15 cellular contexts compared by ENCODE assay signal in the genomic region with DNA sequence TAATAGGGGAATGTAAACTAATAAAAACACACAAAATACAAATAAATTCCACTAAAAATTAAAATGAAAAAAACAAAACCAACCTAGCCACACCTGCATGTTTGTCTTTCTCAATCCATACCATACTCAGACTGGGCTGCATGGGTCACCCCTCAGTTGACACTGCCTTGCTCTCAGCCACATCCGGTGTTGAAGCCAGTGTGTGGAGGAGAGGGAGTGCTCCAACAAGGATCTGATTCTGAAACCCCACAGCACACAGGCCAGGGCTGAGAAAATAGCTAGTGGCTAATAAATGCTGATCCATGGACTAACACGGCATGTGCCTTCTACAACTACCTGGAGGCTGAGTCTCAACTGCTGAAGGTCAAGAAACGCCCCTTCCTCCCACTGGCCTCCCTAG. TPM values are rescaled to one million over a fixed set of nuclear protein-coding genes. Genes with fewer than 3 reads are reported as not detected.
DNase-seq lines count a peak whose midpoint lies in the region; ATAC-seq and TF ChIP-seq lines count a peak whose summit lies in the region.
"Had no signal": no experiment of that assay in that cellular context is flagged by ENCODE, and none has a peak within 500 bp of the region (broad histone marks: within the 10 kb centered on the region; RNA-seq: fewer than 3 reads in every experiment).

No MANE protein-coding gene starts in this region.

- WGBS in right cardiac atrium, result 85% methylated on average over 3 of the region's 3 CpGs
- WGBS in mesodermal cell (ENCODE audit: insufficient coverage in 2 of 2), 2 experiments, result 71 to 96% methylated on average over 1 to 2 of the region's 3 CpGs

- H3K4me3 ChIP-seq in right cardiac atrium (ENCODE audit: low read length) (no peak overlapping the region), mesodermal cell (ENCODE audit: extremely low read depth, insufficient read depth, low read length, poor library complexity, severe bottlenecking) (no peak overlapping the region), vagina (no peak overlapping the region), uterus (no peak overlapping the region)

- no peak for TF ChIP-seq CTCF in vagina (IDR thresholded peaks at IDR 0.05)
- no peak for TF ChIP-seq CTCF in uterus (IDR thresholded peaks at IDR 0.05)

- H3K27ac ChIP-seq in right cardiac atrium (ENCODE audit: low read length), result peak overlapping the region; percentile 8
- peak overlapping the region; percentile 27 for H3K27ac ChIP-seq in caudate nucleus (ENCODE audit: low read depth, low read length)
- H3K27ac ChIP-seq in mesodermal cell (ENCODE audit: low read depth, low read length, severe bottlenecking), result peak overlapping the region; percentile 42
- H3K27ac ChIP-seq in vagina, result peak overlapping the region; percentile 51
- peak overlapping the region in 1 of 2 donors; percentile 14 for H3K27ac ChIP-seq in uterus

- H3K4me1 ChIP-seq in right cardiac atrium (ENCODE audit: control insufficient read depth, insufficient read depth, low read length) (peaks cover 4% of the 10 kb centered on the region), mesodermal cell (ENCODE audit: control insufficient read depth, insufficient read depth, low read length, poor library complexity, severe bottlenecking) (peaks cover 58% of the 10 kb centered on the region), vagina (peaks cover 71% of the 10 kb centered on the region), uterus (peaks cover 1 to 13% of the 10 kb centered on the region in 2 donors)

- TF ChIP-seq POLR2A in vagina (IDR thresholded peaks at IDR 0.05) (no peak), uterus (IDR thresholded peaks at IDR 0.05) (no peak)

- DNase-seq in right cardiac atrium (no peak), Right ventricle myocardium inferior (ENCODE audit: missing footprints) (no peak), caudate nucleus (lab: John Stamatoyannopoulos, UW) (no peak), vagina (ENCODE audit: extremely low spot score in 2 of 2) (no peak), NCI-H1092 (lab: John Stamatoyannopoulos, UW) (no peak), uterus (no peak)
- no peak for DNase-seq in stimulated activated CD4-positive, alpha-beta T cell treated with anti-CD3 and anti-CD28 coated beads, Interleukin-15, amount 100 ng/mL, for 24 hours
- DNase-seq: activated CD4-positive, alpha-beta T cell treated with anti-CD3 and anti-CD28 coated beads, Interleukin-2, amount 10 ng/mL, durations not matched to agents 24 days and 14 days; aorta; NCI-H1048; NCI-H226; nephron progenitor cell; OCI-M1 had no signal

- H3K27me3 ChIP-seq in right cardiac atrium (ENCODE audit: control insufficient read depth, insufficient read depth) (no peaks in the 10 kb centered on the region), vagina (no peaks in the 10 kb centered on the region), uterus (no peaks in the 10 kb centered on the region)

- no peak for ATAC-seq in right cardiac atrium
- ATAC-seq in Right ventricle myocardium inferior, result no peak

- H3K36me3 ChIP-seq in mesodermal cell (ENCODE audit: control insufficient read depth, insufficient read depth, low read length), result peaks cover 69% of the 10 kb centered on the region
- peaks cover 0 to 28% of the 10 kb centered on the region in 2 donors for H3K36me3 ChIP-seq in vagina
- H3K36me3 ChIP-seq in uterus, result no peaks in the 10 kb centered on the region

- intact Hi-C loops in right cardiac atrium (cut with DNase I), result no loop called here
- intact Hi-C loops in Right ventricle myocardium inferior (cut with DNase I), result no loop called here
- intact Hi-C loops in vagina (cut with DNase I), result no loop called here
- intact Hi-C loops in uterus (cut with DNase I; ENCODE audit: low total_unique reads), result no loop called here

- H3K9me3 ChIP-seq in right cardiac atrium (ENCODE audit: control insufficient read depth, low read length) (no peaks in the 10 kb centered on the region), mesodermal cell (ENCODE audit: control insufficient read depth, low read length) (no peaks in the 10 kb centered on the region), vagina (no peaks in the 10 kb centered on the region), uterus (no peaks in the 10 kb centered on the region)

RNA-seq across cellular contexts. Expression of a gene that starts 13.7 kb away (rescaled TPM):
- total RNA-seq in right cardiac atrium (10 to 100 TPM in 3 of 4 donors, 1 to 10 TPM in 1; 9.1 to 32.7 (median 16.1) TPM), Right ventricle myocardium inferior (22.1 TPM), vagina (62.1 TPM), uterus (10 to 100 TPM; 12.6 to 69.4 (median 41.1) TPM)
- polyA plus RNA-seq in right cardiac atrium, result 16.4 TPM
- polyA plus RNA-seq in mesodermal cell (2013, experiment 1 of 2), result 41.8 TPM
- 44.6 TPM for polyA plus RNA-seq in mesodermal cell (2013, experiment 2 of 2)
- total RNA-seq: activated CD4-positive, alpha-beta T cell treated with anti-CD3 and anti-CD28 coated beads, Interleukin-2, amount 10 ng/mL, durations not matched to agents 24 days and 14 days; T-helper 2 cell treated with Interferon-gamma antibody and Interleukin-4, amounts not matched to agents 100 ng/mL and 5 ng/mL, for 36 hours had no signal
